8 cellular contexts compared by ENCODE assay signal in the genomic region with DNA sequence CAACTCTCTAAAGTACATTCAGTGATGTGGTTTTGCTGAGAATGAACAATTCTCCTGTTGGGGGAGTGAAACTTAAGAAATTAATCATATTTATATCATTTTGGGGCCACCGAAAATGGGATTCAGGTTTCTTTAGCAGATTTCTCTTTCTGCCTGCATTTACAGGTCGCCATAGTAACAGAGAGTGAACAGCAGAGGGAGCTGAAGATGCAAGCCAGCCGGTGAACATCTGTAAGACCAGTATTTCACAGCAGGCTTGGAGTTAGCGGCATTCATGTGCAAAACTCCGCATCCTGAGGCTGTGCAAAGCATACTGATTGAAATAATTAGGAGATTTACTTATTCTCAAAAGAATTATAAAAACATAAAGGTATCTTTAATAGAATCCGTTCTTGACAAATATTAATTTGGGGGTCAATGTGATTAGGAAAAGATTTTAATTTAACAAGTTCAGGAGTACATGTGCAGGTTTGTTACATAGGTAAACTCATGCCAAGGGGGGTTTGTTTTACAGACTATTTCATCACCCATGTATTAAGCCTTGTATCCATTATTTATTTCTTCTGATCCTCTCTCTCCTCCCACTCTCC. TPM values are rescaled to one million over a fixed set of nuclear protein-coding genes. Genes with fewer than 3 reads are reported as not detected.
DNase-seq lines count a peak whose midpoint lies in the region; ATAC-seq and TF ChIP-seq lines count a peak whose summit lies in the region.

No MANE protein-coding gene starts in this region.

- no peaks in the 10 kb centered on the region for H3K36me3 ChIP-seq in OCI-LY3 (replicated peaks; ENCODE audit: low read depth, low read length)
- H3K36me3 ChIP-seq in neuronal stem cell (replicated peaks in 1 of 2; ENCODE audit: control insufficient read depth in 2 of 2, insufficient read depth in 2 of 2, low read length in 2 of 2), result no peaks in the 10 kb centered on the region
- H3K36me3 ChIP-seq in transverse colon, result no peaks in the 10 kb centered on the region

- H2AFZ ChIP-seq in OCI-LY3 (ENCODE audit: low read depth, low read length), result no peak overlapping the region
- H2AFZ ChIP-seq in neuronal stem cell (ENCODE audit: low read length), result peak overlapping the region; percentile 46

- ATAC-seq in GM21360 (IDR thresholded peaks at IDR 0.05; ENCODE audit: unreplicated experiment) (peak; percentile 100), HG03575 (IDR thresholded peaks at IDR 0.05; ENCODE audit: extremely low read depth, insufficient number of reproducible peaks, low FRiP score, unreplicated experiment) (peak; percentile 96)

- H2BK12ac ChIP-seq in neuronal stem cell (ENCODE audit: low read length), result no peak overlapping the region

- H3K9ac ChIP-seq in OCI-LY3 (ENCODE audit: low read length) (no peak overlapping the region), neuronal stem cell (ENCODE audit: low read depth, low read length, poor library complexity) (no peak overlapping the region)

- H3K23ac ChIP-seq in neuronal stem cell (ENCODE audit: low read depth, low read length, poor library complexity), result no peak overlapping the region

- no peak overlapping the region for H3K14ac ChIP-seq in neuronal stem cell (ENCODE audit: low read length)

- no peaks in the 10 kb centered on the region for H3K79me2 ChIP-seq in OCI-LY3 (ENCODE audit: low read length)

- H4K20me1 ChIP-seq in OCI-LY3 (ENCODE audit: insufficient read depth, low read length), result no peaks in the 10 kb centered on the region

- no peaks in the 10 kb centered on the region for H3K79me1 ChIP-seq in neuronal stem cell (ENCODE audit: low read depth, low read length)

- in situ Hi-C loops in transverse colon (cut with MboI; ENCODE audit: low pct_ligation_motif_present in 1 of 4, low pct_unique_long_range_greater_than_20kb in 1 of 4, low sequenced_read_pairs in 3 of 4), result loop anchor here in 2 of 4 donors (5.0 to 25.0 kb wide), 2 partner anchors 146 to 156 kb away; no protein-coding TSS in a partner anchor

- TF ChIP-seq CTCF in OCI-LY3 (IDR thresholded peaks at IDR 0.05; ENCODE audit: low read depth, low read length), result peak; percentile 63
- peak; percentile 66 to 77 (median 72) for TF ChIP-seq CTCF in transverse colon (IDR thresholded peaks at IDR 0.05)

- no peaks in the 10 kb centered on the region for H3K27me3 ChIP-seq in OCI-LY3 (ENCODE audit: low read depth, low read length)
- H3K27me3 ChIP-seq in neuronal stem cell (ENCODE audit: control insufficient read depth in 3 of 3, insufficient read depth in 3 of 3, low read depth in 1 of 3, low read length in 3 of 3), result no peaks in the 10 kb centered on the region
- H3K27me3 ChIP-seq in transverse colon, result no peaks in the 10 kb centered on the region

- H3K4me3 ChIP-seq in OCI-LY3 (ENCODE audit: low read length), result no peak overlapping the region
- H3K4me3 ChIP-seq in neuronal stem cell (ENCODE audit: low read length in 2 of 2), result no peak overlapping the region
- no peak overlapping the region for H3K4me3 ChIP-seq in transverse colon

- H3K9me3 ChIP-seq in OCI-LY3 (ENCODE audit: insufficient read depth, low read length) (no peaks in the 10 kb centered on the region), neuronal stem cell (replicated peaks in 1 of 2; ENCODE audit: control insufficient read depth in 2 of 2, insufficient read depth in 1 of 2, low read depth in 1 of 2, low read length in 2 of 2) (no peaks in the 10 kb centered on the region), transverse colon (no peaks in the 10 kb centered on the region)

- H3K27ac ChIP-seq in OCI-LY3 (ENCODE audit: low read length) (no peak overlapping the region), neuronal stem cell (replicated peaks; ENCODE audit: low read length) (no peak overlapping the region), transverse colon (no peak overlapping the region)

- no peak overlapping the region for H4K8ac ChIP-seq in neuronal stem cell (ENCODE audit: low read depth, low read length)

- H2AK5ac ChIP-seq in neuronal stem cell (ENCODE audit: low read depth, low read length), result no peak overlapping the region

- no peak overlapping the region for H4K91ac ChIP-seq in neuronal stem cell (ENCODE audit: low read depth, low read length, poor library complexity)

- DNase-seq in DMS153 treated with DMSO at 0.1 percent for 48 hours (lab: John Stamatoyannopoulos, UW; ENCODE audit: unreplicated experiment) (peak; percentile 21), fibroblast of peridontal ligament (ENCODE audit: extremely low read depth) (peak; percentile 85), neuronal stem cell (ENCODE audit: low spot score) (peak; percentile 51), transverse colon (peak; percentile 49)
- DNase-seq in activated T-cell treated with anti-CD3 and anti-CD28 coated beads, Interleukin-2, amount 50 U/mL, for 1 hour, result peak; percentile 45

- H3K4me1 ChIP-seq in OCI-LY3 (ENCODE audit: low read length) (peaks cover 1% of the 10 kb centered on the region; the same call in 1 of the 2 replicates), neuronal stem cell (ENCODE audit: control insufficient read depth in 2 of 2, insufficient read depth in 1 of 2, low read depth in 1 of 2, low read length in 2 of 2) (no peaks in the 10 kb centered on the region), transverse colon (no peaks in the 10 kb centered on the region)

- H3K18ac ChIP-seq in neuronal stem cell (ENCODE audit: low read length), result no peak overlapping the region

- no peak for TF ChIP-seq POLR2A in transverse colon (IDR thresholded peaks at IDR 0.05)

- H2BK120ac ChIP-seq in neuronal stem cell (ENCODE audit: low read depth, low read length), result no peak overlapping the region

- TF ChIP-seq EP300 in transverse colon (IDR thresholded peaks at IDR 0.05; ENCODE audit: low read depth), result no peak

- no peak overlapping the region for H3K4ac ChIP-seq in neuronal stem cell (ENCODE audit: low read length)

- H3K4me2 ChIP-seq in OCI-LY3 (ENCODE audit: low read length), result no peak overlapping the region
- no peak overlapping the region for H3K4me2 ChIP-seq in neuronal stem cell (ENCODE audit: insufficient read depth, low read length, poor library complexity, severe bottlenecking)

- no CpG with 5 or more reads among the region's 6 CpGs for WGBS in neuronal stem cell (ENCODE audit: extremely low coverage in 2 of 2, insufficient read length in 2 of 2, insufficient replicate concordance in 1 of 2), 2 donors
- WGBS in transverse colon (ENCODE audit: low coverage in 1 of 2), 2 donors, result 9 to 12% methylated on average over 6 of the region's 6 CpGs

- no peak overlapping the region for H2BK15ac ChIP-seq in neuronal stem cell (ENCODE audit: low read length)

- no peak overlapping the region for H2BK5ac ChIP-seq in neuronal stem cell (ENCODE audit: low read length)

- intact Hi-C loops in transverse colon (cut with DNase I; ENCODE audit: low total_unique reads), result loop anchor here (5.0 kb wide), 1 partner anchor 151 kb away; no protein-coding TSS in a partner anchor

RNA-seq across cellular contexts. Expression of a gene that starts 17.9 kb away (rescaled TPM):
- polyA plus RNA-seq in neuronal stem cell (2013, experiment 1 of 2), result 36.5 TPM
- 36.6 TPM for polyA plus RNA-seq in neuronal stem cell (2013, experiment 2 of 2)
- 10 to 100 TPM in 2 of 4 donors, 1 to 10 TPM in 2; 6.0 to 20.5 (median 9.9) TPM for total RNA-seq in transverse colon

Comparison
In these comparisons a context has a peak if more than half of its experiments do, and no peak if none do; other contexts are left out.
1. DNase-seq: peak in every context shown above with its lines; median percentile 85 in fibroblast of peridontal ligament; 51 in neuronal stem cell; 49 in transverse colon; 45 in activated T-cell treated with anti-CD3 and anti-CD28 coated beads, Interleukin-2, amount 50 U/mL, for 1 hour; 21 in DMS153 treated with DMSO at 0.1 percent for 48 hours.